ENCODE assay signal across 1 cellular context in genomic region chr9:94941211-94941875, GRCh38.
A peak's percentile ranks its signal among the peaks of the same experiment; 100 is the strongest.
TF ChIP-seq lines count a peak whose summit lies in the region.

No MANE protein-coding gene starts in this region.

TF ChIP-seq in HepG2, 621 proteins besides CTCF, POLR2A, EP300 and RAD21 (continued from another document and continues in another):
- TF ChIP-seq FOXP4 (CRISPR knock-in tag; IDR thresholded peaks at IDR 0.05) (peak; percentile 81), ZNF430 (CRISPR knock-in tag; IDR thresholded peaks at IDR 0.05) (no peak), ZNF724P (CRISPR knock-in tag; IDR thresholded peaks at IDR 0.05; ENCODE audit: borderline replicate concordance) (no peak), E2F2 (CRISPR knock-in tag; IDR thresholded peaks at IDR 0.05; ENCODE audit: borderline replicate concordance) (no peak), CBX1 (IDR thresholded peaks at IDR 0.05; ENCODE audit: low read depth) (no peak), LCORL (IDR thresholded peaks at IDR 0.05) (no peak), LCORL (CRISPR knock-in tag; IDR thresholded peaks at IDR 0.05) (peak; percentile 94), TGIF2 (CRISPR knock-in tag; IDR thresholded peaks at IDR 0.05) (no peak), GTF2F1 (IDR thresholded peaks at IDR 0.05; ENCODE audit: low read length) (0 out of 2 replicates have a peak, but pooled peaks have one; percentile 45), ZMAT5 (CRISPR knock-in tag; IDR thresholded peaks at IDR 0.05; ENCODE audit: borderline replicate concordance, low read depth) (no peak), NPAS2 (CRISPR knock-in tag; IDR thresholded peaks at IDR 0.05; ENCODE audit: borderline replicate concordance) (no peak), AGO2 (optimal IDR thresholded peaks at IDR 0.05; ENCODE audit: low read depth, low read length) (no peak), HNF4A (CRISPR knock-in tag; IDR thresholded peaks at IDR 0.05) (peak; percentile 97), ZNF660 (CRISPR knock-in tag; IDR thresholded peaks at IDR 0.05; ENCODE audit: borderline replicate concordance, low read depth) (no peak), CBX2 (IDR thresholded peaks at IDR 0.05; ENCODE audit: low read depth, low read length) (no peak), CBX2 (CRISPR knock-in tag; IDR thresholded peaks at IDR 0.05; ENCODE audit: low read depth) (no peak), ATF3 (CRISPR knock-in tag; IDR thresholded peaks at IDR 0.05) (no peak), RELA (CRISPR knock-in tag; IDR thresholded peaks at IDR 0.05) (no peak), MTF2 (CRISPR knock-in tag; IDR thresholded peaks at IDR 0.05; ENCODE audit: borderline replicate concordance) (no peak), SRSF1 (optimal IDR thresholded peaks at IDR 0.05; ENCODE audit: low read depth, low read length) (no peak), ZC3H4 (CRISPR knock-in tag; IDR thresholded peaks at IDR 0.05; ENCODE audit: borderline replicate concordance) (no peak), ATF2 (CRISPR knock-in tag; IDR thresholded peaks at IDR 0.05) (0 out of 2 replicates have a peak, but pooled peaks have one; percentile 40), NCOR1 (IDR thresholded peaks at IDR 0.05; ENCODE audit: borderline replicate concordance, low read length) (peak; percentile 90; the same call in 1 of the 2 replicates), HDAC1 (CRISPR knock-in tag; IDR thresholded peaks at IDR 0.05) (peak; percentile 65), SOX5 (CRISPR knock-in tag; IDR thresholded peaks at IDR 0.05; ENCODE audit: borderline replicate concordance) (peak; percentile 76; the same call in 1 of the 2 replicates), ZNF24 (IDR thresholded peaks at IDR 0.05) (no peak), TEAD3 (CRISPR knock-in tag; optimal IDR thresholded peaks at IDR 0.05; ENCODE audit: borderline replicate concordance) (peak; percentile 75), GMEB2 (CRISPR knock-in tag; IDR thresholded peaks at IDR 0.05; ENCODE audit: low read depth) (no peak), RXRA (CRISPR knock-in tag; IDR thresholded peaks at IDR 0.05) (peak; percentile 92; the same call in 1 of the 2 replicates), ZNF124 (CRISPR knock-in tag; IDR thresholded peaks at IDR 0.05) (no peak), MED1 (CRISPR knock-in tag; IDR thresholded peaks at IDR 0.05) (peak; percentile 99), ZNF253 (CRISPR knock-in tag; IDR thresholded peaks at IDR 0.05; ENCODE audit: borderline replicate concordance) (no peak), SRSF4 (IDR thresholded peaks at IDR 0.05; ENCODE audit: low read depth, low read length, poor library complexity, severe bottlenecking) (no peak), YEATS2 (CRISPR knock-in tag; IDR thresholded peaks at IDR 0.05; ENCODE audit: borderline replicate concordance) (no peak), ZMYM4 (CRISPR knock-in tag; IDR thresholded peaks at IDR 0.05) (peak; percentile 74), BCLAF1 (IDR thresholded peaks at IDR 0.05) (no peak), AKAP8 (CRISPR knock-in tag; IDR thresholded peaks at IDR 0.05) (no peak), ZNF792 (CRISPR knock-in tag; IDR thresholded peaks at IDR 0.05) (peak; percentile 61; the same call in 1 of the 2 replicates), EED (CRISPR knock-in tag; IDR thresholded peaks at IDR 0.05) (no peak), ZBTB3 (CRISPR knock-in tag; IDR thresholded peaks at IDR 0.05; ENCODE audit: borderline replicate concordance, low read depth) (no peak; the same call in 1 of the 2 replicates), TAF1 (CRISPR knock-in tag; IDR thresholded peaks at IDR 0.05) (no peak), ZNF737 (CRISPR knock-in tag; IDR thresholded peaks at IDR 0.05; ENCODE audit: borderline replicate concordance) (no peak), NCOA1 (CRISPR knock-in tag; IDR thresholded peaks at IDR 0.05) (no peak), GATA4 (IDR thresholded peaks at IDR 0.05; ENCODE audit: borderline replicate concordance, low read depth) (no peak; the same call in 1 of the 2 replicates), ZBTB26 (CRISPR knock-in tag; IDR thresholded peaks at IDR 0.05; ENCODE audit: borderline replicate concordance) (peak; percentile 95), GMEB1 (CRISPR knock-in tag; IDR thresholded peaks at IDR 0.05; ENCODE audit: borderline replicate concordance) (no peak), ZFP1 (CRISPR knock-in tag; IDR thresholded peaks at IDR 0.05) (no peak), POLR2G (IDR thresholded peaks at IDR 0.05; ENCODE audit: low read depth, low read length) (no peak), PCBP2 (optimal IDR thresholded peaks at IDR 0.05; ENCODE audit: low read depth, low read length, poor library complexity, severe bottlenecking) (no peak), REL (CRISPR knock-in tag; conservative IDR thresholded peaks at IDR 0.05) (no peak), TBL1XR1 (IDR thresholded peaks at IDR 0.05; ENCODE audit: borderline replicate concordance, low read length, partially characterized antibody) (no peak), ZFP90 (CRISPR knock-in tag; IDR thresholded peaks at IDR 0.05; ENCODE audit: borderline replicate concordance) (peak; percentile 63; the same call in 1 of the 2 replicates), ZNF605 (CRISPR knock-in tag; IDR thresholded peaks at IDR 0.05) (no peak), ZSCAN25 (CRISPR knock-in tag; IDR thresholded peaks at IDR 0.05) (no peak)
